ENCODE assay signal across 12 cellular contexts in the genomic region with DNA sequence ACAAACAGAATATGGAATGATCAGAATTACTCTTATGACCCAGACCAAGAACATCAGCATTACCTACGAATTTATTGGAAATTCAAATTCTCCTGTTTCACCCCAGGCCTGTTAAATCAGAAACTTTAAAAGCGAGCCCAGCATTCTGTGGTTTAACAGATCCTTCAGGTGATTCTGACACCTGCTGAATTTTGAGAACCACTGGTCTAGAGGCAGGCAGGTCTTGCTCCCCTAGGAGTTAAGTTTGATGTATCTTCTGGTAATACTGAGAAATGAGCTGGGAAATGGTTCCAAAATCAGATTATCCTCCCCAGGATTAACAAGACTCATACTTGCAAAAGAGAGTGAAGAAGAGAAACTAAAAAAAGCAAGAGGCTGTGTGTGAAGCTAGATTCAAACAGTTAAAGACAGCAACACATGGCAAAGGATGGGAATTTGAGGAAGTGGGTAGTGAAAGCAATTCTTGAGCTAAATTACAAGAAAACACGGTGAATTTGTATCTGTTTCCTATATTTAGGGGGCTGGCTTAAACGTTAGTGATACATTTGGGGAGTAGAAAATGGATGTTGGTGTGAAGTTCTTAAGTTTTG.
A peak's percentile ranks its signal among the peaks of the same experiment; 100 is the strongest.
DNase-seq lines count a peak whose midpoint lies in the region; ATAC-seq and TF ChIP-seq lines count a peak whose summit lies in the region.
"Had no signal": no experiment of that assay in that cellular context is flagged by ENCODE, and none has a peak within 500 bp of the region (broad histone marks: within the 10 kb centered on the region; RNA-seq: fewer than 3 reads in every experiment).

No MANE protein-coding gene starts in this region.

- H3K36me3 ChIP-seq in GM06990 (ENCODE audit: control insufficient read depth, insufficient read depth, low read length) = peaks cover 2% of the 10 kb centered on the region; the same call in 1 of the 2 replicates

- ATAC-seq in GM21390 (IDR thresholded peaks at IDR 0.05; ENCODE audit: unreplicated experiment) (peak; percentile 65), HG02588 (IDR thresholded peaks at IDR 0.05; ENCODE audit: unreplicated experiment) (no peak), HG02885 (IDR thresholded peaks at IDR 0.05; ENCODE audit: poor library complexity, unreplicated experiment) (no peak)
- ATAC-seq: foreskin keratinocyte had no signal

- no peaks in the 10 kb centered on the region for H3K27me3 ChIP-seq in GM06990 (replicated peaks; ENCODE audit: control insufficient read depth, insufficient read depth, low read length)
- H3K27me3 ChIP-seq: foreskin keratinocyte, tibial nerve had no signal

- peaks cover 9% of the 10 kb centered on the region for H3K36me3 Mint-ChIP-seq in mesothelial cell of epicardium

- no peak overlapping the region for H3K4me3 ChIP-seq in GM06990 (replicated peaks; ENCODE audit: low read depth, low read length)
- H3K4me3 ChIP-seq: tibial nerve had no signal

- DNase-seq in GM06990 (ENCODE audit: extremely low read depth, insufficient read length) (peak; percentile 20), NOMO-1 treated with DMSO at 0.1 percent for 48 hours (lab: John Stamatoyannopoulos, UW; ENCODE audit: unreplicated experiment) (peak; percentile 91), mesothelial cell of epicardium (ENCODE audit: low spot score in 2 of 2, unreplicated experiment in 2 of 2) (no peak), KG1 (lab: John Stamatoyannopoulos, UW) (no peak)
- no peak for DNase-seq in activated CD8-positive, alpha-beta memory T cell treated with anti-CD3 and anti-CD28 coated beads, Interleukin-2, amount 50 U/mL, for 4 hours
- DNase-seq: foreskin keratinocyte, mesendoderm, NCI-H526 treated with DMSO at 0.1 percent for 48 hours had no signal

- H3K27ac Mint-ChIP-seq in mesothelial cell of epicardium = peak overlapping the region; percentile 41

- TF ChIP-seq CTCF in GM06990 (IDR thresholded peaks at IDR 0.05; ENCODE audit: insufficient read depth, low read length, poor library complexity, severe bottlenecking) (no peak), mesothelial cell of epicardium (IDR thresholded peaks at IDR 0.05; ENCODE audit: unreplicated experiment) (no peak)

- H3K27me3 Mint-ChIP-seq in mesothelial cell of epicardium (ENCODE audit: low read depth) = no peaks in the 10 kb centered on the region

- H3K9me3 Mint-ChIP-seq in mesothelial cell of epicardium = no peaks in the 10 kb centered on the region

- no peak overlapping the region for H3K4me3 Mint-ChIP-seq in mesothelial cell of epicardium

- peaks cover 29% of the 10 kb centered on the region for H3K4me1 Mint-ChIP-seq in mesothelial cell of epicardium

Comparison
In these comparisons a context has a peak if more than half of its experiments do, and no peak if none do; other contexts are left out.
1. DNase-seq: peak in GM06990 (single experiment) and NOMO-1 treated with DMSO at 0.1 percent for 48 hours (single experiment); none in mesothelial cell of epicardium (0 of 2), KG1 (single experiment) and activated CD8-positive, alpha-beta memory T cell treated with anti-CD3 and anti-CD28 coated beads, Interleukin-2, amount 50 U/mL, for 4 hours (single experiment).